Comparison of ENCODE assay signal across 13 cellular contexts in genomic region chr1:221987860-221988520, GRCh38.
DNase-seq lines count a peak whose midpoint lies in the region; ATAC-seq, FAIRE-seq and TF ChIP-seq lines count a peak whose summit lies in the region.
"Had no signal": no experiment of that assay in that cellular context is flagged by ENCODE, and none has a peak within 500 bp of the region (broad histone marks: within the 10 kb centered on the region; RNA-seq: fewer than 3 reads in every experiment).

No MANE protein-coding gene starts in this region.

- H3K56ac ChIP-seq in H9 (ENCODE audit: insufficient read length, low read depth, low read length) = no peak overlapping the region

- H4K91ac ChIP-seq in H9 (ENCODE audit: insufficient read length, low read depth, low read length) = no peak overlapping the region

- no peaks in the 10 kb centered on the region for H3K79me1 ChIP-seq in H9 (ENCODE audit: insufficient read depth, low read depth, low read length, poor library complexity, severe bottlenecking)

- H3K4ac ChIP-seq in H9 (ENCODE audit: low read depth, low read length) = no peak overlapping the region

- H3T11ph ChIP-seq in H9 (ENCODE audit: low read length) = no peak overlapping the region

- H3K27me3 Mint-ChIP-seq in H9 (ENCODE audit: low read depth) = no peaks in the 10 kb centered on the region; the same call in 1 of the 2 replicates

- no peaks in the 10 kb centered on the region for H3K4me1 ChIP-seq in kidney (ENCODE audit: control insufficient read depth in 1 of 2, insufficient read depth in 1 of 2, low read depth in 1 of 2, low read length in 2 of 2)
- H3K4me1 ChIP-seq in H9 (ENCODE audit: insufficient read depth, low read length) = no peaks in the 10 kb centered on the region
- H3K4me1 ChIP-seq: HAP-1 had no signal

- H3K27ac Mint-ChIP-seq in H9 = no peak overlapping the region
- H3K27ac Mint-ChIP-seq: activated CD4-positive, alpha-beta memory T cell treated with anti-CD3 and anti-CD28 coated beads for 36 hours had no signal

- peak; percentile 46 to 54 for ATAC-seq in activated CD4-positive, CD25-positive, alpha-beta regulatory T cell treated with anti-CD3 and anti-CD28 coated beads, Interleukin-2, amount 50 U/mL, for 24 hours
- no peak for ATAC-seq in HG03139 (IDR thresholded peaks at IDR 0.05; ENCODE audit: unreplicated experiment)
- ATAC-seq: Panc1 had no signal

- H2BK5ac ChIP-seq in H9 (ENCODE audit: insufficient read length, low read length) = no peak overlapping the region

- peaks cover 10 to 16% of the 10 kb centered on the region in 2 experiments for H3K4me1 Mint-ChIP-seq in H9

- no peak overlapping the region for H2BK120ac ChIP-seq in H9 (ENCODE audit: low read depth, low read length, poor library complexity, severe bottlenecking)

- H2AK5ac ChIP-seq in H9 (ENCODE audit: insufficient read length, low read length) = no peak overlapping the region

- H3K36me3 ChIP-seq in kidney (ENCODE audit: control insufficient read depth in 1 of 2, insufficient read depth in 2 of 2, low read length in 2 of 2) = no peaks in the 10 kb centered on the region
- H3K36me3 ChIP-seq: HAP-1 had no signal

- H3K4me3 ChIP-seq in retinal pigment epithelial cell (ENCODE audit: low read length) = no peak overlapping the region
- no peak overlapping the region for H3K4me3 ChIP-seq in kidney (ENCODE audit: low read length in 2 of 2)
- H3K4me3 ChIP-seq: HAP-1 had no signal

- no peak overlapping the region for H3K23ac ChIP-seq in H9 (ENCODE audit: insufficient read length, low read depth, low read length)

- H3K4me3 Mint-ChIP-seq in H9 = no peak overlapping the region
- H3K4me3 Mint-ChIP-seq: activated CD4-positive, alpha-beta memory T cell treated with anti-CD3 and anti-CD28 coated beads for 36 hours had no signal

- H3K27ac ChIP-seq in kidney (ENCODE audit: low read depth in 2 of 2, low read length in 2 of 2) (no peak overlapping the region), H9 (ENCODE audit: insufficient read length, low read depth, low read length) (no peak overlapping the region)

- H3K36me3 Mint-ChIP-seq in H9 (ENCODE audit: insufficient read depth in 1 of 3, low read depth in 3 of 3) = no peaks in the 10 kb centered on the region
- H3K36me3 Mint-ChIP-seq: activated CD4-positive, alpha-beta memory T cell treated with anti-CD3 and anti-CD28 coated beads for 36 hours had no signal

- DNase-seq in activated CD4-positive, CD25-positive, alpha-beta regulatory T cell treated with anti-CD3 and anti-CD28 coated beads, Interleukin-2, amount 50 U/mL, for 72 hours = no peak
- DNase-seq in NCI-H446 treated with DMSO at 0.1 percent for 48 hours (lab: John Stamatoyannopoulos, UW) (peak; percentile 89), dedifferentiated amniotic fluid mesenchymal stem cell (ENCODE audit: extremely low spot score) (peak; percentile 82), retinal pigment epithelial cell (ENCODE audit: low read depth) (peak; percentile 15), kidney (no peak), H9 (no peak)
- DNase-seq: activated CD4-positive, alpha-beta memory T cell treated with anti-CD3 and anti-CD28 coated beads for 36 hours; AML-193; posterior cingulate gyrus had no signal

- H3K23me2 ChIP-seq in H9 (ENCODE audit: insufficient read length, low read depth, low read length, poor library complexity, severe bottlenecking) = no peaks in the 10 kb centered on the region

- no peak overlapping the region for H2BK20ac ChIP-seq in H9 (ENCODE audit: low read depth, low read length, poor library complexity, severe bottlenecking)

- H2BK12ac ChIP-seq in H9 (ENCODE audit: insufficient read length, low read depth, low read length) = no peak overlapping the region

- FAIRE-seq in kidney (lab: Jason Lieb, UNC) = no peak

- TF ChIP-seq CTCF in retinal pigment epithelial cell (conservative IDR thresholded peaks at IDR 0.05; ENCODE audit: low read depth, low read length) (no peak), kidney (IDR thresholded peaks at IDR 0.05; ENCODE audit: borderline replicate concordance, extremely low read depth, insufficient read depth) (no peak), H9 (conservative IDR thresholded peaks at IDR 0.05) (no peak)

- H3K9ac ChIP-seq in kidney (ENCODE audit: low read length in 2 of 2) (no peak overlapping the region), H9 (ENCODE audit: extremely low read depth, insufficient read length, low read length) (no peak overlapping the region)

- WGBS in H9 (ENCODE audit: extremely low coverage, insufficient read length, low lambda C conversion rate) = no CpG with 5 or more reads among the region's 6 CpGs

- H4K8ac ChIP-seq in H9 (replicated peaks; ENCODE audit: insufficient read length, low read depth, low read length) = no peak overlapping the region

- H3K9me3 ChIP-seq in kidney (ENCODE audit: control insufficient read depth in 1 of 2, low read length in 2 of 2) = no peaks in the 10 kb centered on the region
- H3K9me3 ChIP-seq in H9 (ENCODE audit: control insufficient read depth, low read depth, low read length) = no peaks in the 10 kb centered on the region
- H3K9me3 ChIP-seq: HAP-1 had no signal

- no peaks in the 10 kb centered on the region for H4K20me1 ChIP-seq in H9 (ENCODE audit: control insufficient read depth, insufficient read depth, insufficient read length)

- H3K9me3 Mint-ChIP-seq in H9 = no peaks in the 10 kb centered on the region
- H3K9me3 Mint-ChIP-seq: activated CD4-positive, alpha-beta memory T cell treated with anti-CD3 and anti-CD28 coated beads for 36 hours had no signal

- no peak overlapping the region for H2AFZ ChIP-seq in H9 (ENCODE audit: low read length)

- H2BK15ac ChIP-seq in H9 (ENCODE audit: low read depth, low read length) = no peak overlapping the region

- H3K79me2 ChIP-seq in H9 (ENCODE audit: insufficient read depth, low read length) = no peaks in the 10 kb centered on the region

- H3K18ac ChIP-seq in H9 (ENCODE audit: insufficient read length, low read depth, low read length) = no peak overlapping the region

- no peaks in the 10 kb centered on the region for H3K27me3 ChIP-seq in H9 (ENCODE audit: insufficient read depth, low read length)

- H3K14ac ChIP-seq in H9 (ENCODE audit: insufficient read depth, low read length) = no peak overlapping the region

- no peak overlapping the region for H3K4me2 ChIP-seq in H9 (ENCODE audit: insufficient read depth, insufficient read length, low read length)

- intact Hi-C loops in kidney (cut with DNase I) = no loop called here

- H4K5ac ChIP-seq in H9 (ENCODE audit: insufficient read length, low read depth, low read length) = no peak overlapping the region

Comparison
In these comparisons a context has a peak if more than half of its experiments do, and no peak if none do; other contexts are left out.
1. DNase-seq: peak in NCI-H446 treated with DMSO at 0.1 percent for 48 hours (single experiment), dedifferentiated amniotic fluid mesenchymal stem cell (single experiment) and retinal pigment epithelial cell (single experiment); none in activated CD4-positive, CD25-positive, alpha-beta regulatory T cell treated with anti-CD3 and anti-CD28 coated beads, Interleukin-2, amount 50 U/mL, for 72 hours (single experiment), kidney (single experiment) and H9 (single experiment).